ENCODE assay signal across 32 cellular contexts in the genomic region with DNA sequence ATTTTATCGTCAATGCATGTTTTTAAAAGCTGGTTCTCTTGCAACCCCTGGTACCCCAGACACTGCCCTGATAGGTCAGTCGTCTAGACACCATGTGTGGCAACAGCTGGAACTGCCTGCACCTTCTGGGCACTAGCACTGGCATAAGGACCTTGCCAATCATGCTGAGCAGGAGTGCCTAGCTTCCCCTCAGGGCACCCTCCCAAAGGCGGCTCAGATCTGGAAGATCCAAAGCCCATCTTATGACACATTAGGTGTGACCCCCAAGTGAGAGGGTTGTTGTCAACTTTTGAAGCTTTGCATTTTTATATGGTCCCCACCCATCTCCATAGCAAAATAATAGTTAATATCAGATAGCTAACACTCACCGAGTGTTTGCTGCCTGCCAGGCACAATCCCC.
"Had no signal": no experiment of that assay in that cellular context is flagged by ENCODE, and none has a peak within 500 bp of the region (broad histone marks: within the 10 kb centered on the region; RNA-seq: fewer than 3 reads in every experiment).

No MANE protein-coding gene starts in this region.

- H3K27me3 ChIP-seq: brain microvascular endothelial cell, Peyer's patch, SJSA1 had no signal

- DNase-seq: activated CD4-positive, alpha-beta T cell treated with anti-CD3 and anti-CD28 coated beads, Interleukin-2, amount 10 ng/mL, durations not matched to agents 24 days and 14 days; activated CD4-positive, alpha-beta T cell treated with anti-CD3 and anti-CD28 coated beads, Interleukin-2, amount 50 U/mL, for 4 hours; activated CD8-positive, alpha-beta T cell treated with anti-CD3 and anti-CD28 coated beads for 36 hours; activated effector memory CD4-positive, alpha-beta T cell treated with anti-CD3 and anti-CD28 coated beads, Interleukin-2, amount 50 U/mL, for 16 hours; activated naive CD4-positive, alpha-beta T cell; activated naive CD4-positive, alpha-beta T cell treated with anti-CD3 and anti-CD28 coated beads, Interleukin-2, amount 50 U/mL, for 16 hours; activated naive CD8-positive, alpha-beta T cell treated with anti-CD3 and anti-CD28 coated beads for 36 hours; activated T-cell treated with anti-CD3 and anti-CD28 coated beads, Interleukin-2, amount 50 U/mL, for 1 hour; activated T-cell treated with anti-CD3 and anti-CD28 coated beads, Interleukin-2, amount 50 U/mL, for 72 hours; amniotic stem cell; aorta; brain microvascular endothelial cell; central memory CD4-positive, alpha-beta T cell; MM.1S; NCI-H1105; NCI-H1417 treated with DMSO at 0.1 percent for 48 hours; NCI-H1694; NCI-H1930; NCI-H2081 treated with DMSO at 0.1 percent for 48 hours; NCI-H2227 treated with DMSO at 0.1 percent for 48 hours; NCI-H446; NCI-H510A treated with DMSO at 0.1 percent for 48 hours; NCI-H748 treated with DMSO at 0.1 percent for 48 hours; NK-92 treated with Interleukin-12 subunit alpha and Interleukin-12 subunit beta, amount 100 ng/mL, for 24 hours; PC-3; Peyer's patch; RPMI8226; SHP77 treated with DMSO at 0.1 percent for 48 hours; SK-N-SH had no signal

- H3K4me1 ChIP-seq: Peyer's patch, SJSA1 had no signal

- ATAC-seq: activated CD8-positive, alpha-beta T cell treated with anti-CD3 and anti-CD28 coated beads for 36 hours; activated T-cell treated with anti-CD3 and anti-CD28 coated beads, Interleukin-2, amount 50 U/mL, for 72 hours; activated T-helper 17 cell treated with anti-CD3 and anti-CD28 coated beads, Interleukin-2, amount 50 U/mL, for 72 hours; PC-3 had no signal

- H3K4me3 ChIP-seq: Peyer's patch, SJSA1 had no signal

- H3K27ac ChIP-seq: brain microvascular endothelial cell, KMS-11, Peyer's patch, SJSA1 had no signal
